13 cellular contexts compared by ENCODE assay signal in genomic region chr20:39358052-39358451, GRCh38.
A peak's percentile ranks its signal among the peaks of the same experiment; 100 is the strongest.
DNase-seq lines count a peak whose midpoint lies in the region; ATAC-seq, FAIRE-seq and TF ChIP-seq lines count a peak whose summit lies in the region.
"Had no signal": no experiment of that assay in that cellular context is flagged by ENCODE, and none has a peak within 500 bp of the region (broad histone marks: within the 10 kb centered on the region; RNA-seq: fewer than 3 reads in every experiment).

No MANE protein-coding gene starts in this region.

- POLR2A ChIA-PET in T-cell (lab: Charles Lee): no interaction called here

- no peak for DNase-seq in GM18507 (ENCODE audit: extremely low spot score, insufficient read length, low read depth)
- no peak for DNase-seq in RWPE2 (ENCODE audit: low spot score)
- DNase-seq in pons (ENCODE audit: low spot score): peak; percentile 46
- DNase-seq in activated gamma-delta T cell (lab: John Stamatoyannopoulos, UW): no peak
- no peak for DNase-seq in stimulated activated CD4-positive, alpha-beta T cell treated with anti-CD3 and anti-CD28 coated beads, Interleukin-15, amount 100 ng/mL, for 24 hours
- no peak for DNase-seq in erythroblast (lab: John Stamatoyannopoulos, UW)
- no peak for DNase-seq in T-cell
- DNase-seq: NCI-H2029 treated with DMSO at 0.1 percent for 48 hours; occipital lobe; stimulated activated naive CD8-positive, alpha-beta T cell treated with anti-CD3 and anti-CD28 coated beads, Interleukin-15, Interleukin-2, amounts not matched to agents 100 U/mL and 50 U/mL, for 24 hours; T-helper 17 cell had no signal

- no peak overlapping the region for H3K27ac Mint-ChIP-seq in T-cell
- H3K27ac Mint-ChIP-seq: dendritic cell treated with granulocyte-macrophage colony-stimulating factor and Interleukin-4, amounts not matched to agents 40 ng/mL and 50 ng/mL, for 4 days; T-helper 17 cell had no signal

- CTCF ChIA-PET in T-cell (lab: Charles Lee): no interaction called here

- H3K9me3 ChIP-seq in RWPE2 (ENCODE audit: severe bottlenecking): peaks cover 4% of the 10 kb centered on the region

- peaks cover 3% of the 10 kb centered on the region for H3K27me3 ChIP-seq in RWPE2 (ENCODE audit: insufficient read depth, poor library complexity, severe bottlenecking)

- H3K4me3 ChIP-seq in RWPE2 (ENCODE audit: severe bottlenecking): no peak overlapping the region

- FAIRE-seq in GM18507 (lab: Jason Lieb, UNC): peak; percentile 58

- no peaks in the 10 kb centered on the region for H3K36me3 Mint-ChIP-seq in T-cell

- no peak overlapping the region for H3K27ac ChIP-seq in RWPE2 (ENCODE audit: poor library complexity, severe bottlenecking)

- no peak overlapping the region for H3K4me3 Mint-ChIP-seq in T-cell
- H3K4me3 Mint-ChIP-seq: dendritic cell treated with granulocyte-macrophage colony-stimulating factor and Interleukin-4, amounts not matched to agents 40 ng/mL and 50 ng/mL, for 4 days; T-helper 17 cell had no signal

- no peaks in the 10 kb centered on the region for H3K4me1 Mint-ChIP-seq in T-cell
- H3K4me1 Mint-ChIP-seq: T-helper 17 cell had no signal

- H3K27me3 Mint-ChIP-seq in T-cell: peaks cover 0 to 6% of the 10 kb centered on the region in 2 donors
- H3K27me3 Mint-ChIP-seq: dendritic cell treated with granulocyte-macrophage colony-stimulating factor and Interleukin-4, amounts not matched to agents 40 ng/mL and 50 ng/mL, for 4 days had no signal

- TF ChIP-seq CTCF in RWPE2 (IDR thresholded peaks at IDR 0.05; ENCODE audit: poor library complexity, severe bottlenecking): no peak

- no peaks in the 10 kb centered on the region for H3K9me3 Mint-ChIP-seq in T-cell
- H3K9me3 Mint-ChIP-seq: dendritic cell treated with granulocyte-macrophage colony-stimulating factor and Interleukin-4, amounts not matched to agents 40 ng/mL and 50 ng/mL, for 4 days had no signal

- peak; percentile 82 for ATAC-seq in HG02678 (IDR thresholded peaks at IDR 0.05; ENCODE audit: unreplicated experiment)
- ATAC-seq in RWPE2 (ENCODE audit: low read depth): peak; percentile 21; the same call in 1 of the 3 replicates
- no peak for ATAC-seq in T-cell (replicated peaks in 1 of 4)
- ATAC-seq: stimulated activated naive CD8-positive, alpha-beta T cell treated with anti-CD3 and anti-CD28 coated beads, Interleukin-15, Interleukin-2, amounts not matched to agents 100 U/mL and 50 U/mL, for 24 hours; T-helper 17 cell had no signal

- H3K4me1 ChIP-seq in RWPE2 (ENCODE audit: insufficient read depth, poor library complexity, severe bottlenecking): no peaks in the 10 kb centered on the region

- TF ChIP-seq POLR2A in erythroblast (IDR thresholded peaks at IDR 0.05; ENCODE audit: low read length): no peak

- H3K36me3 ChIP-seq in RWPE2 (ENCODE audit: low read depth): no peaks in the 10 kb centered on the region

Comparison
In these comparisons a context has a peak if more than half of its experiments do, and no peak if none do; other contexts are left out.
1. ATAC-seq: peak in HG02678 (single experiment) and RWPE2 (single experiment); none in T-cell (0 of 4).